In genomic region chr13:46983881-46984280, GRCh38 we compare ENCODE assay signal across 10 cellular contexts.
A peak's percentile ranks its signal among the peaks of the same experiment; 100 is the strongest.
DNase-seq lines count a peak whose midpoint lies in the region; ATAC-seq, FAIRE-seq and TF ChIP-seq lines count a peak whose summit lies in the region.
"Had no signal": no experiment of that assay in that cellular context is flagged by ENCODE, and none has a peak within 500 bp of the region (broad histone marks: within the 10 kb centered on the region; RNA-seq: fewer than 3 reads in every experiment).

No MANE protein-coding gene starts in this region.

- peak; percentile 99 for FAIRE-seq in GM12892 (lab: Jason Lieb, UNC)

- DNase-seq in GM12892 (ENCODE audit: insufficient read length) (no peak), fibroblast of mammary gland (ENCODE audit: low read depth) (peak; percentile 72), inferior parietal cortex (ENCODE audit: extremely low spot score) (no peak), NK-92 (lab: John Stamatoyannopoulos, UW; ENCODE audit: unreplicated experiment) (no peak), HUDEP-2 (lab: John Stamatoyannopoulos, UW; ENCODE audit: unreplicated experiment in 76 of 76) (no peak), NCI-H2081 (lab: John Stamatoyannopoulos, UW) (no peak)
- DNase-seq: mesendoderm had no signal

- H3K4me3 ChIP-seq in fibroblast of mammary gland (ENCODE audit: control insufficient read depth, low read depth, low read length), result no peak overlapping the region
- H3K4me3 ChIP-seq: SK-N-MC had no signal

- no peak for TF ChIP-seq CTCF in fibroblast of mammary gland (conservative IDR thresholded peaks at IDR 0.05; ENCODE audit: control insufficient read depth, insufficient read depth, low read depth, low read length)

- TF ChIP-seq POLR2A in GM12892 (IDR thresholded peaks at IDR 0.05; ENCODE audit: low read depth, low read length), result no peak

- ATAC-seq in GM21526 (IDR thresholded peaks at IDR 0.05; ENCODE audit: low FRiP score, unreplicated experiment), result peak; percentile 74
- peak; percentile 67 for ATAC-seq in HG03460 (IDR thresholded peaks at IDR 0.05; ENCODE audit: unreplicated experiment)
